In genomic region chr6:166127624-166128472, GRCh38 we compare ENCODE assay signal across 36 cellular contexts. TPM values are rescaled to one million over a fixed set of nuclear protein-coding genes. Genes with fewer than 3 reads are reported as not detected.
"Had no signal": no experiment of that assay in that cellular context is flagged by ENCODE, and none has a peak within 500 bp of the region (broad histone marks: within the 10 kb centered on the region; RNA-seq: fewer than 3 reads in every experiment).

No MANE protein-coding gene starts in this region.

- H3K27me3 ChIP-seq: neural progenitor cell, ovary, right atrium auricular region, right lobe of liver, upper lobe of left lung had no signal

- H3K36me3 Mint-ChIP-seq: immature natural killer cell; mesothelial cell of epicardium; naive B cell; natural killer cell; neural progenitor cell; stimulated activated memory B cell treated with anti-CD40 and anti-IgM and Interleukin-4, amounts not matched to agents 10 μg/mL and 1 μg/mL and 100 μg/mL, for 72 hours had no signal

- H3K27ac Mint-ChIP-seq: immature natural killer cell; mesothelial cell of epicardium; naive B cell; natural killer cell; nephron progenitor cell; neural progenitor cell; progenitor cell of endocrine pancreas; stimulated activated memory B cell treated with anti-CD40 and anti-IgM and Interleukin-4, amounts not matched to agents 10 μg/mL and 1 μg/mL and 100 μg/mL, for 72 hours; stimulated activated naive CD8-positive, alpha-beta T cell treated with anti-CD3 and anti-CD28 coated beads, Interleukin-15, amount 100 ng/mL, for 72 hours had no signal

- H3K4me1 Mint-ChIP-seq: immature natural killer cell; mesothelial cell of epicardium; naive B cell; natural killer cell; nephron progenitor cell; neural progenitor cell; stimulated activated memory B cell treated with anti-CD40 and anti-IgM and Interleukin-4, amounts not matched to agents 10 μg/mL and 1 μg/mL and 100 μg/mL, for 72 hours; stimulated activated naive CD8-positive, alpha-beta T cell treated with anti-CD3 and anti-CD28 coated beads, Interleukin-15, amount 100 ng/mL, for 72 hours had no signal

- H3K4me3 Mint-ChIP-seq: immature natural killer cell; mesothelial cell of epicardium; naive B cell; natural killer cell; nephron progenitor cell; neural progenitor cell; stimulated activated memory B cell treated with anti-CD40 and anti-IgM and Interleukin-4, amounts not matched to agents 10 μg/mL and 1 μg/mL and 100 μg/mL, for 72 hours; stimulated activated naive CD8-positive, alpha-beta T cell treated with anti-CD3 and anti-CD28 coated beads, Interleukin-15, amount 100 ng/mL, for 72 hours had no signal

- H3K36me3 ChIP-seq: heart right ventricle, left lung, lower lobe of right lung, neural progenitor cell, ovary, right atrium auricular region, right lobe of liver, transverse colon, upper lobe of left lung had no signal

- H3K9ac ChIP-seq: neural progenitor cell had no signal

- H3K4me1 ChIP-seq: heart right ventricle, left lung, lower lobe of right lung, neural progenitor cell, right atrium auricular region, right lobe of liver, transverse colon, upper lobe of left lung had no signal

- DNase-seq: heart right ventricle; hippocampal formation; kidney; left colon; left lung; lower lobe of right lung; mesendoderm; naive B cell; natural killer cell; nephron progenitor cell; ovary; right lobe of liver; stimulated activated CD4-positive, alpha-beta T cell treated with anti-CD3 and anti-CD28 coated beads, Interleukin-1b, Interleukin-23, amount 100 ng/mL, for 48 hours; stimulated activated CD4-positive, alpha-beta T cell treated with anti-CD3 and anti-CD28 coated beads, Interleukin-2, amount 100 ng/mL, for 48 hours; stimulated activated CD4-positive, alpha-beta T cell treated with anti-CD3 and anti-CD28 coated beads, Interleukin-4, amount 100 ng/mL, for 4 hours; stimulated activated CD8-positive, alpha-beta memory T cell treated with anti-CD3 and anti-CD28 coated beads, Interleukin-4, amount 100 ng/mL, for 48 hours; stimulated activated naive CD4-positive, alpha-beta T cell treated with Interleukin-2 at 50 U/mL for 16 hours; stimulated activated naive CD8-positive, alpha-beta T cell treated with anti-CD3 and anti-CD28 coated beads, Interleukin-15, amount 100 ng/mL, for 72 hours; substantia nigra; transverse colon had no signal

- H3K9me3 ChIP-seq: lower lobe of right lung, ovary, right lobe of liver, transverse colon, upper lobe of left lung had no signal

- ATAC-seq: heart right ventricle; left colon; left lung; lower lobe of right lung; natural killer cell; right lobe of liver; stimulated activated memory B cell treated with anti-CD40 and anti-IgM and Interleukin-4, amounts not matched to agents 10 μg/mL and 1 μg/mL and 100 μg/mL, for 72 hours; stimulated activated naive CD8-positive, alpha-beta T cell treated with anti-CD3 and anti-CD28 coated beads, Interleukin-15, amount 100 ng/mL, for 72 hours had no signal

- H3K4me3 ChIP-seq: heart right ventricle, left lung, lower lobe of right lung, neural progenitor cell, ovary, right atrium auricular region, right lobe of liver, smooth muscle cell, transverse colon, upper lobe of left lung had no signal

- H2AFZ ChIP-seq: neural progenitor cell had no signal

- H3K27ac ChIP-seq: heart right ventricle, left lung, lower lobe of right lung, neural progenitor cell, ovary, right atrium auricular region, right lobe of liver, transverse colon, upper lobe of left lung had no signal

- H3K9me3 Mint-ChIP-seq: immature natural killer cell; mesothelial cell of epicardium; natural killer cell; nephron progenitor cell; neural progenitor cell; stimulated activated memory B cell treated with anti-CD40 and anti-IgM and Interleukin-4, amounts not matched to agents 10 μg/mL and 1 μg/mL and 100 μg/mL, for 72 hours; stimulated activated naive CD8-positive, alpha-beta T cell treated with anti-CD3 and anti-CD28 coated beads, Interleukin-15, amount 100 ng/mL, for 72 hours had no signal

- H3K4me2 ChIP-seq: neural progenitor cell, smooth muscle cell had no signal

RNA-seq across cellular contexts. Expression of gene TBXT, which starts 39.8 kb away (rescaled TPM):
- total RNA-seq: heart right ventricle, kidney, left colon, left lung, liver, lower lobe of right lung, mesothelial cell of epicardium, mononuclear cell, natural killer cell, omental fat pad, ovary, progenitor cell of endocrine pancreas, pulmonary artery endothelial cell, renal cortical epithelial cell, right atrium auricular region, right lobe of liver, skeletal muscle tissue, smooth muscle cell, temporal lobe, transverse colon, urinary bladder had no signal
- polyA plus RNA-seq: heart right ventricle, liver, ovary, smooth muscle cell, urinary bladder had no signal
